In the genomic region with DNA sequence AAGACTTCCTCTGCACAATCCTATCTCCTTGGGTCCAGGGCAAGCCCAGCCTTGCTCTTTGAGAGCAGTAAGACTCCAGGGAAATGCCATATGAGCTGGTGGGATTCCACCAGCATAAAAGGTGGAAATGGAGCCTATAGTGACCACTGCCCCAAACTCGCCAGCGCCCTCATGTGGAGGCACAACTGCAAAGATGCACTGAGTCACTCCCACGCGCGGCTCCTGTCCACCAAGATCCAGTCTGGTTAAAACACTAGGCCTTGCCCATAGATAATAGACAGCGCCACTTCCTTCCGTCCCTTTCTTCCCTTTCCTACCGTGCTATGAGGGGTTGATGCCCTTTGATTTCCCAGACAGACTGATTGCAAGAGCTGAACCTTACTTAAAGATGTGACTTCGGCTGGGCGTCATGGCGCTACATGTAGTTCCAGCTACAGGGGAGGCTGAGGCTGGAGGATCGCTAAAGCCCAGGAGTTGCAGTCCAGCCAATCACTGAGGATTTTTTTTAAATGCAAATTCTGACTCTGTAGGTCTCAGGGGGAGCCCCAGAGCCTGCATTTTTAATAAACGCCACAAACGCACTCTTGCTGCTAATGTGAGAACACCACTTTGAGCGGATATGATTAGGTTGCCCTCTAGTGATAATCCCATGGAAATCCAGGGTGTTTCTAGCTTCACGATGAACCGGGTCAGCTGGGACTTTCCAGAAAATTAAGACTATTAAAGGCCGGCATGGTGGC, we compare ENCODE assay signal across 10 cellular contexts.
A peak's percentile ranks its signal among the peaks of the same experiment; 100 is the strongest.
DNase-seq lines count a peak whose midpoint lies in the region; ATAC-seq, FAIRE-seq and TF ChIP-seq lines count a peak whose summit lies in the region.
"Had no signal": no experiment of that assay in that cellular context is flagged by ENCODE, and none has a peak within 500 bp of the region (broad histone marks: within the 10 kb centered on the region; RNA-seq: fewer than 3 reads in every experiment).

No MANE protein-coding gene starts in this region.

- H3K27ac Mint-ChIP-seq in activated CD8-positive, alpha-beta T cell treated with anti-CD3 and anti-CD28 coated beads for 36 hours, result no peak overlapping the region
- no peak overlapping the region for H3K27ac Mint-ChIP-seq in activated CD8-positive, alpha-beta T cell treated with anti-CD3 and anti-CD28 coated beads, Interleukin-2, amount 10 ng/mL, durations not matched to agents 7 days and 5 days

- no peaks in the 10 kb centered on the region for H3K9me1 ChIP-seq in K562 (ENCODE audit: control insufficient read depth, insufficient read depth, low read length)

- no peaks in the 10 kb centered on the region for H3K79me2 ChIP-seq in K562 (ENCODE audit: control insufficient read depth, insufficient read depth, low read length)

- POLR2A ChIA-PET in activated CD8-positive, alpha-beta T cell treated with anti-CD3 and anti-CD28 coated beads for 36 hours (lab: Charles Lee), result interaction anchor here (0.9 kb wide), 1 partner anchor 10 kb away, joined by 3 read pairs; no protein-coding TSS in a partner anchor
- POLR2A ChIA-PET in activated CD8-positive, alpha-beta T cell treated with anti-CD3 and anti-CD28 coated beads, Interleukin-2, amount 10 ng/mL, durations not matched to agents 7 days and 5 days (lab: Charles Lee), result no interaction called here
- POLR2A ChIA-PET in K562 (lab: Yijun Ruan, JAX), result no interaction called here

- H3K4me1 Mint-ChIP-seq in activated CD8-positive, alpha-beta T cell treated with anti-CD3 and anti-CD28 coated beads for 36 hours (ENCODE audit: low read depth), result no peaks in the 10 kb centered on the region
- H3K4me1 Mint-ChIP-seq in activated CD8-positive, alpha-beta T cell treated with anti-CD3 and anti-CD28 coated beads, Interleukin-2, amount 10 ng/mL, durations not matched to agents 7 days and 5 days (ENCODE audit: low read depth), result no peaks in the 10 kb centered on the region

- no peaks in the 10 kb centered on the region for H3K36me3 Mint-ChIP-seq in activated CD8-positive, alpha-beta T cell treated with anti-CD3 and anti-CD28 coated beads for 36 hours (ENCODE audit: low read depth)
- no peaks in the 10 kb centered on the region for H3K36me3 Mint-ChIP-seq in activated CD8-positive, alpha-beta T cell treated with anti-CD3 and anti-CD28 coated beads, Interleukin-2, amount 10 ng/mL, durations not matched to agents 7 days and 5 days (ENCODE audit: low read depth)
- H3K36me3 Mint-ChIP-seq: activated naive CD4-positive, alpha-beta T cell treated with anti-CD3 and anti-CD28 coated beads, Interleukin-2, amount 50 U/mL, for 72 hours had no signal

- H3K9me3 ChIP-seq in K562 (replicated peaks; ENCODE audit: control insufficient read depth, insufficient read depth, low read depth, low read length), result no peaks in the 10 kb centered on the region
- no peaks in the 10 kb centered on the region for H3K9me3 ChIP-seq in liver (ENCODE audit: control insufficient read depth in 4 of 4, low read length in 3 of 4)

- TF ChIP-seq EP300 in K562 (IDR thresholded peaks at IDR 0.05; ENCODE audit: low read length), result no peak

- peak; percentile 36 for DNase-seq in activated CD8-positive, alpha-beta T cell treated with anti-CD3 and anti-CD28 coated beads for 36 hours
- DNase-seq in activated CD8-positive, alpha-beta T cell treated with anti-CD3 and anti-CD28 coated beads, Interleukin-2, amount 10 ng/mL, durations not matched to agents 7 days and 5 days, result no peak
- DNase-seq in MV-4-11 (lab: John Stamatoyannopoulos, UW) (peak; percentile 50), K562 (ENCODE audit: extremely low read depth in 1 of 4, low spot score in 3 of 4) (peak; percentile 17 to 59 (median 38)), KG1 (lab: John Stamatoyannopoulos, UW) (no peak), NCI-H1436 treated with DMSO at 0.1 percent for 48 hours (lab: John Stamatoyannopoulos, UW) (no peak)

- CTCF ChIA-PET in activated CD8-positive, alpha-beta T cell treated with anti-CD3 and anti-CD28 coated beads for 36 hours (lab: Charles Lee), result interaction anchor here (1.0 to 3.6 kb wide), 9 partner anchors 9 to 351 kb away, joined by 3 to 15 read pairs (median 4); no protein-coding TSS in a partner anchor
- CTCF ChIA-PET in activated CD8-positive, alpha-beta T cell treated with anti-CD3 and anti-CD28 coated beads, Interleukin-2, amount 10 ng/mL, durations not matched to agents 7 days and 5 days (lab: Charles Lee), result interaction anchor here (0.7 to 2.8 kb wide), 6 partner anchors 10 to 1455 kb away, joined by 3 to 13 read pairs (median 4); no protein-coding TSS in a partner anchor
- CTCF ChIA-PET in K562 (lab: Yijun Ruan, JAX; ENCODE audit: low intra/inter-chr PET ratio), result interaction anchor here (0.7 to 0.9 kb wide), 4 partner anchors 46 to 1426 kb away, joined by 3 to 4 read pairs (median 3); no protein-coding TSS in a partner anchor

- H3K4me3 Mint-ChIP-seq in activated CD8-positive, alpha-beta T cell treated with anti-CD3 and anti-CD28 coated beads for 36 hours, result no peak overlapping the region
- no peak overlapping the region for H3K4me3 Mint-ChIP-seq in activated CD8-positive, alpha-beta T cell treated with anti-CD3 and anti-CD28 coated beads, Interleukin-2, amount 10 ng/mL, durations not matched to agents 7 days and 5 days

- ATAC-seq in activated CD8-positive, alpha-beta T cell treated with anti-CD3 and anti-CD28 coated beads for 36 hours, result peak; percentile 68
- no peak for ATAC-seq in activated CD8-positive, alpha-beta T cell treated with anti-CD3 and anti-CD28 coated beads, Interleukin-2, amount 10 ng/mL, durations not matched to agents 7 days and 5 days
- peak; percentile 87 for ATAC-seq in K562
- no peak for ATAC-seq in GM19452 (IDR thresholded peaks at IDR 0.05; ENCODE audit: unreplicated experiment)

- H3K4me2 ChIP-seq in K562 (ENCODE audit: insufficient read depth, low read length), result peak overlapping the region; percentile 20; the same call in 1 of the 2 replicates

- H3K27me3 ChIP-seq in K562 (ENCODE audit: control insufficient read depth in 2 of 2, insufficient read depth in 2 of 2, low read length in 2 of 2), result no peaks in the 10 kb centered on the region
- H3K27me3 ChIP-seq in liver (ENCODE audit: control insufficient read depth in 4 of 4, insufficient read depth in 4 of 4, low read length in 3 of 4), result peaks cover 0 to 3% (median 0%) of the 10 kb centered on the region in 4 donors

- BruUV-seq in K562 (replicated peaks; lab: Mats Ljungman, UMichigan), result no TSS peak

- TF ChIP-seq POLR2A in K562 (conservative IDR thresholded peaks at IDR 0.05), result no peak

- no peaks in the 10 kb centered on the region for H4K20me1 ChIP-seq in K562 (replicated peaks; ENCODE audit: control insufficient read depth, insufficient read depth, low read length)

- intact Hi-C loops in activated CD8-positive, alpha-beta T cell treated with anti-CD3 and anti-CD28 coated beads for 36 hours (cut with micrococcal nuclease), result no loop called here
- intact Hi-C loops in K562 (cut with micrococcal nuclease), result loop anchor here (5.0 kb wide), 2 partner anchors 157 to 373 kb away; no protein-coding TSS in a partner anchor

- H3K36me3 ChIP-seq in K562 (ENCODE audit: control insufficient read depth, insufficient read depth, low read length), result no peaks in the 10 kb centered on the region
- H3K36me3 ChIP-seq in liver (ENCODE audit: control insufficient read depth in 4 of 4, insufficient read depth in 3 of 4, low read depth in 1 of 4, low read length in 3 of 4), result no peaks in the 10 kb centered on the region

- 33% methylated on average over 18 of the region's 18 CpGs for WGBS in K562 (ENCODE audit: insufficient coverage, low coverage, missing lambda C conversion rate)
- WGBS in liver, result 67% methylated on average over 18 of the region's 18 CpGs

- H2AFZ ChIP-seq in K562 (ENCODE audit: low read depth, low read length), result peak overlapping the region; percentile 52

- peak; percentile 91 for FAIRE-seq in K562 (lab: Jason Lieb, UNC)
- FAIRE-seq: GM18507 had no signal

- H3K4me1 ChIP-seq in K562 (replicated peaks in 1 of 2; ENCODE audit: control insufficient read depth in 2 of 2, insufficient read depth in 2 of 2, low read length in 2 of 2), result no peaks in the 10 kb centered on the region; a peak in 1 of 5 replicates
- no peaks in the 10 kb centered on the region for H3K4me1 ChIP-seq in liver (ENCODE audit: control insufficient read depth in 4 of 4, insufficient read depth in 4 of 4, low read length in 3 of 4)

- TF ChIP-seq RAD21 in K562 (CRISPR knock-in tag; conservative IDR thresholded peaks at IDR 0.05 in 1 of 2, IDR thresholded peaks at IDR 0.05 in 1 of 2) (peak; percentile 49 to 59), liver (IDR thresholded peaks at IDR 0.05) (peak; percentile 61 to 72)

- H3K9me3 Mint-ChIP-seq in activated CD8-positive, alpha-beta T cell treated with anti-CD3 and anti-CD28 coated beads for 36 hours, result no peaks in the 10 kb centered on the region
- H3K9me3 Mint-ChIP-seq in activated CD8-positive, alpha-beta T cell treated with anti-CD3 and anti-CD28 coated beads, Interleukin-2, amount 10 ng/mL, durations not matched to agents 7 days and 5 days (ENCODE audit: insufficient read depth), result no peaks in the 10 kb centered on the region

- no peak overlapping the region for H3K27ac ChIP-seq in K562 (ENCODE audit: extremely low read depth, low read depth, low read length)
- no peak overlapping the region for H3K27ac ChIP-seq in liver (ENCODE audit: low read depth in 1 of 2, low read length in 2 of 2)

- in situ Hi-C loops in K562 (cut with MboI), result no loop called here

- no peak overlapping the region for H3K9ac ChIP-seq in K562 (ENCODE audit: insufficient read depth in 1 of 2, low read depth in 2 of 2, low read length in 2 of 2)
- no peak overlapping the region for H3K9ac ChIP-seq in liver (ENCODE audit: low read depth in 1 of 2, low read length in 2 of 2)

- H3K27me3 Mint-ChIP-seq in activated CD8-positive, alpha-beta T cell treated with anti-CD3 and anti-CD28 coated beads for 36 hours, result peaks cover 2% of the 10 kb centered on the region
- peaks cover 3% of the 10 kb centered on the region for H3K27me3 Mint-ChIP-seq in activated CD8-positive, alpha-beta T cell treated with anti-CD3 and anti-CD28 coated beads, Interleukin-2, amount 10 ng/mL, durations not matched to agents 7 days and 5 days (ENCODE audit: low read depth)

- H3K4me3 ChIP-seq in K562, result no peak overlapping the region
- H3K4me3 ChIP-seq in liver (ENCODE audit: low read depth in 1 of 3, low read length in 3 of 3), result no peak overlapping the region

- no peak for TF ChIP-seq CTCF in activated CD8-positive, alpha-beta T cell treated with anti-CD3 and anti-CD28 coated beads for 36 hours (IDR thresholded peaks at IDR 0.05)
- TF ChIP-seq CTCF in K562 (IDR thresholded peaks at IDR 0.05 in 2 of 3, conservative IDR thresholded peaks at IDR 0.05 in 1 of 3; ENCODE audit: insufficient read depth in 2 of 3, low read depth in 1 of 3, low read length in 3 of 3) (peak; percentile 49 to 89 (median 74)), liver (IDR thresholded peaks at IDR 0.05; ENCODE audit: low read depth, low read length, missing input control) (peak; percentile 34)

TF ChIP-seq in K562, 482 proteins besides CTCF, POLR2A, EP300 and RAD21 (continues in another document):
- TF ChIP-seq, protein P1, sequence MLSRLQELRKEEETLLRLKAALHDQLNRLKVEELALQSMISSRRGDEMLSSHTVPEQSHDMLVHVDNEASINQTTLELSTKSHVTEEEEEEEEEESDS (CRISPR knock-in tag; IDR thresholded peaks at IDR 0.05), result no peak

TF ChIP-seq in liver, 16 proteins besides CTCF, POLR2A, EP300 and RAD21 (continues in another document):
- TF ChIP-seq NR2F2 (IDR thresholded peaks at IDR 0.05), result no peak
- no peak for TF ChIP-seq TAF1 (conservative IDR thresholded peaks at IDR 0.05)
- no peak for TF ChIP-seq JUND (IDR thresholded peaks at IDR 0.05)

Comparison
In these comparisons a context has a peak if more than half of its experiments do, and no peak if none do; other contexts are left out.
1. ATAC-seq: peak in activated CD8-positive, alpha-beta T cell treated with anti-CD3 and anti-CD28 coated beads for 36 hours (single experiment) and K562 (single experiment); none in activated CD8-positive, alpha-beta T cell treated with anti-CD3 and anti-CD28 coated beads, Interleukin-2, amount 10 ng/mL, durations not matched to agents 7 days and 5 days (single experiment) and GM19452 (single experiment).
2. DNase-seq: peak in activated CD8-positive, alpha-beta T cell treated with anti-CD3 and anti-CD28 coated beads for 36 hours (single experiment), MV-4-11 (single experiment) and K562 (4 of 4); none in activated CD8-positive, alpha-beta T cell treated with anti-CD3 and anti-CD28 coated beads, Interleukin-2, amount 10 ng/mL, durations not matched to agents 7 days and 5 days (single experiment), KG1 (single experiment) and NCI-H1436 treated with DMSO at 0.1 percent for 48 hours (single experiment).